ENCODE assay signal across 13 cellular contexts in the genomic region with DNA sequence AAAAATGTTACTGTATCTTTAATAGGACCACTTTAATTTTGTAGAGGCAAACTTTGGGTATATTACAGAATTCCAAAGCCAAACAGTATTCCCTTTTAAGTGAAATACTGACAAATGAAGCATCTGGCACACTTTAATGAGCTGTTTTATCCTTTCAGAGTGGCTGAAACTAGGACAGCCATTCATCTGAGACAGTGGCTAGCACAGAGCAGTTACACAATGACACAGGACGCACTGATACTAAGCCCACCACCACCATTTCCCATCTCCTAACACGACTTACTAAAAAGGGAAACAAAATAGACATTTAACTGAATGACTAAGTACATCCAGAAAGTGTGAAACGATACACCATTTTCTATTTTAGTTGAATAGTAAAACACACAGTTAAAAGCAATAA.
DNase-seq lines count a peak whose midpoint lies in the region; ATAC-seq and TF ChIP-seq lines count a peak whose summit lies in the region.
"Had no signal": no experiment of that assay in that cellular context is flagged by ENCODE, and none has a peak within 500 bp of the region (broad histone marks: within the 10 kb centered on the region; RNA-seq: fewer than 3 reads in every experiment).

No MANE protein-coding gene starts in this region.

- no peak for TF ChIP-seq CTCF in endothelial cell (IDR thresholded peaks at IDR 0.05; ENCODE audit: unreplicated experiment)
- no peak for TF ChIP-seq CTCF in neural progenitor cell (IDR thresholded peaks at IDR 0.05)

- H3K4me3 Mint-ChIP-seq in endothelial cell (ENCODE audit: unreplicated experiment) = peak overlapping the region; percentile 65
- peak overlapping the region; percentile 83 for H3K4me3 Mint-ChIP-seq in neural progenitor cell
- H3K4me3 Mint-ChIP-seq: activated CD4-positive, alpha-beta T cell treated with anti-CD3 and anti-CD28 coated beads, Interleukin-2, amount 10 ng/mL, durations not matched to agents 7 days and 5 days; naive thymus-derived CD8-positive, alpha-beta T cell had no signal

- peaks cover 39% of the 10 kb centered on the region for H3K27me3 Mint-ChIP-seq in endothelial cell (ENCODE audit: unreplicated experiment)
- H3K27me3 Mint-ChIP-seq in neural progenitor cell (ENCODE audit: insufficient read depth, low read depth) = no peaks in the 10 kb centered on the region

- no peak overlapping the region for H3K9ac ChIP-seq in neural progenitor cell

- peak overlapping the region; percentile 41 for H3K4me3 ChIP-seq in neural progenitor cell
- H3K4me3 ChIP-seq: spleen had no signal

- peaks cover 91% of the 10 kb centered on the region for H3F3A ChIP-seq in neural progenitor cell (ENCODE audit: low read depth)

- H3K27ac Mint-ChIP-seq in endothelial cell (ENCODE audit: unreplicated experiment) = peak overlapping the region; percentile 87
- H3K27ac Mint-ChIP-seq in neural progenitor cell = peak overlapping the region; percentile 75
- H3K27ac Mint-ChIP-seq: activated CD4-positive, alpha-beta T cell treated with anti-CD3 and anti-CD28 coated beads, Interleukin-2, amount 10 ng/mL, durations not matched to agents 7 days and 5 days; naive thymus-derived CD8-positive, alpha-beta T cell had no signal

- H3K4me2 ChIP-seq in neural progenitor cell = peak overlapping the region; percentile 78

- H3K27me3 ChIP-seq in neural progenitor cell = no peaks in the 10 kb centered on the region
- H3K27me3 ChIP-seq: spleen had no signal

- H3K9me3 Mint-ChIP-seq in endothelial cell (ENCODE audit: unreplicated experiment) (no peaks in the 10 kb centered on the region), neural progenitor cell (no peaks in the 10 kb centered on the region)
- H3K9me3 Mint-ChIP-seq: activated CD4-positive, alpha-beta T cell treated with anti-CD3 and anti-CD28 coated beads, Interleukin-2, amount 10 ng/mL, durations not matched to agents 7 days and 5 days had no signal

- DNase-seq in DMS153 (lab: John Stamatoyannopoulos, UW) = peak; percentile 12
- peak; percentile 29 for DNase-seq in NCI-H748 treated with DMSO at 0.1 percent for 48 hours (lab: John Stamatoyannopoulos, UW)
- DNase-seq in endothelial cell (ENCODE audit: low spot score) = no peak
- DNase-seq in neural progenitor cell (ENCODE audit: low spot score) = peak; percentile 41
- DNase-seq in left cardiac atrium = no peak
- no peak for DNase-seq in amniotic stem cell (lab: John Stamatoyannopoulos, UW)
- DNase-seq in NCI-H510A (lab: John Stamatoyannopoulos, UW) = no peak
- no peak for DNase-seq in stimulated activated naive CD4-positive, alpha-beta T cell (lab: John Stamatoyannopoulos, UW)
- DNase-seq: activated CD4-positive, alpha-beta T cell treated with anti-CD3 and anti-CD28 coated beads, Interleukin-2, amount 10 ng/mL, durations not matched to agents 7 days and 5 days; activated effector memory CD4-positive, alpha-beta T cell treated with Interleukin-2 at 50 U/mL for 16 hours; naive thymus-derived CD8-positive, alpha-beta T cell; NCI-H1417; spleen had no signal

- intact Hi-C loops in left cardiac atrium (cut with DNase I) = no loop called here

- peaks cover 82% of the 10 kb centered on the region for H3K79me2 ChIP-seq in neural progenitor cell (ENCODE audit: low read depth)

- H3K27ac ChIP-seq in neural progenitor cell = peak overlapping the region; percentile 91
- H3K27ac ChIP-seq: spleen had no signal

- peaks cover 52% of the 10 kb centered on the region for H3K36me3 Mint-ChIP-seq in endothelial cell (ENCODE audit: low read depth, unreplicated experiment)
- H3K36me3 Mint-ChIP-seq in neural progenitor cell = no peaks in the 10 kb centered on the region

- no peaks in the 10 kb centered on the region for H3K36me3 ChIP-seq in neural progenitor cell

- ATAC-seq in left cardiac atrium = no peak
- ATAC-seq: naive thymus-derived CD8-positive, alpha-beta T cell had no signal

- H2AFZ ChIP-seq in neural progenitor cell (replicated peaks) = no peak overlapping the region

- peaks cover 7% of the 10 kb centered on the region for H4K20me1 ChIP-seq in neural progenitor cell (ENCODE audit: low read depth)

- H3K4me1 Mint-ChIP-seq in endothelial cell (ENCODE audit: unreplicated experiment) (peaks cover 78% of the 10 kb centered on the region), neural progenitor cell (peaks cover 80% of the 10 kb centered on the region)
- H3K4me1 Mint-ChIP-seq: activated CD4-positive, alpha-beta T cell treated with anti-CD3 and anti-CD28 coated beads, Interleukin-2, amount 10 ng/mL, durations not matched to agents 7 days and 5 days had no signal

- H3K4me1 ChIP-seq in neural progenitor cell = peaks cover 78% of the 10 kb centered on the region

- H3K9me3 ChIP-seq in neural progenitor cell (ENCODE audit: low read depth) = no peaks in the 10 kb centered on the region
- H3K9me3 ChIP-seq: spleen had no signal

Comparison
In these comparisons a context has a peak if more than half of its experiments do, and no peak if none do; other contexts are left out.
1. DNase-seq: peak in DMS153 (single experiment), NCI-H748 treated with DMSO at 0.1 percent for 48 hours (single experiment) and neural progenitor cell (single experiment); none in endothelial cell (single experiment), left cardiac atrium (single experiment), amniotic stem cell (single experiment), NCI-H510A (single experiment) and stimulated activated naive CD4-positive, alpha-beta T cell (0 of 6).